ENCODE assay signal across 8 cellular contexts in the genomic region with DNA sequence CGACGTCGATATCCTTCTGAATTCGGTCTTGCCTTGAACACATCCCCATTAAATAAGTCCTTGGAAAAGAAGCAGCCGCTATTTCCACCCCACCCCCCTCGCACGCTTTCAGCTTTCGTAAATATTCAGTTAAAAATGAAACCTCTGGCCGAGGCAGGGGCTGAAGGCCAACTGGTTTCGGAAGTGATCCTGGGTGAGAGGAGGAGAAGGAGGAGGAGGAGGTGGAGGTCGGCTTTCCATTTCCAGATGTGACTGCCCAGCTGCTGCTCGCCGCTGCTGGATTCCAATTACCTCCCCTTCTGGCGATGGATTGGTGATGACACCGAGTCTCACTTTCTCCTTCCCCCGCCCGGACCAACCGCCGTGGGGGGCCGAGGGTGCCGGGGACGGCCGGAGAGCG.
DNase-seq lines count a peak whose midpoint lies in the region; ATAC-seq and TF ChIP-seq lines count a peak whose summit lies in the region.
"Not testable (repeated sequence)": the region's sequence is repeated elsewhere in the genome, so short reads cannot be mapped to it uniquely, and the experiment has no call there.

No MANE protein-coding gene starts in this region.

- H3K9ac ChIP-seq in HCT116 (ENCODE audit: low read length) (peak overlapping the region; percentile 23; the same call in 1 of the 2 replicates), smooth muscle cell (ENCODE audit: low read depth) (peak overlapping the region; percentile 43)

- peak overlapping the region; percentile 71 for H3K27ac Mint-ChIP-seq in chondrocyte (ENCODE audit: unreplicated experiment)

- CTCF ChIA-PET in HCT116 (lab: Charles Lee): not testable (repeated sequence)

- TF ChIP-seq CTCF in AG09319 (IDR thresholded peaks at IDR 0.05; ENCODE audit: low read depth, low read length); HCT116 (IDR thresholded peaks at IDR 0.05 in 2 of 3, conservative IDR thresholded peaks at IDR 0.05 in 1 of 3; ENCODE audit: borderline replicate concordance in 1 of 3, insufficient read depth in 1 of 3, low read depth in 2 of 3, low read length in 2 of 3); chondrocyte (IDR thresholded peaks at IDR 0.05); smooth muscle cell (IDR thresholded peaks at IDR 0.05; ENCODE audit: borderline replicate concordance, insufficient read depth, poor library complexity, severe bottlenecking): not testable (repeated sequence)

- peak overlapping the region; percentile 40 to 56 for H3K4me3 ChIP-seq in HCT116 (replicated peaks in 1 of 2; ENCODE audit: low read depth in 1 of 2, low read length in 2 of 2)
- H3K4me3 ChIP-seq in muscle layer of duodenum (ENCODE audit: low read depth in 1 of 2, low read length in 2 of 2): peak overlapping the region; percentile 11 to 51
- peak overlapping the region; percentile 49 for H3K4me3 ChIP-seq in smooth muscle cell

- H3K27me3 Mint-ChIP-seq in chondrocyte (ENCODE audit: low read depth): not testable (repeated sequence)

- H4K20me1 ChIP-seq in HCT116 (ENCODE audit: insufficient read depth); smooth muscle cell (ENCODE audit: low read depth): not testable (repeated sequence)

- not testable (repeated sequence) for BruUV-seq in HCT116 (replicated peaks; lab: Mats Ljungman, UMichigan)

- H3K9me2 ChIP-seq in HCT116 (ENCODE audit: insufficient read depth): not testable (repeated sequence)

- H3K27me3 ChIP-seq in HCT116 (ENCODE audit: insufficient read depth, low read length); muscle layer of duodenum (ENCODE audit: low read depth, low read length); smooth muscle cell (ENCODE audit: low read depth): not testable (repeated sequence)

- H2AFZ ChIP-seq in HCT116 (ENCODE audit: low read depth, low read length, poor library complexity, severe bottlenecking); smooth muscle cell (ENCODE audit: low read depth): not testable (repeated sequence)

- H3K36me3 Mint-ChIP-seq in chondrocyte (ENCODE audit: low read depth): not testable (repeated sequence)

- not testable (repeated sequence) for H3K4me1 Mint-ChIP-seq in chondrocyte (ENCODE audit: low read depth)

- not testable (repeated sequence) for TF ChIP-seq RAD21 in HCT116 (IDR thresholded peaks at IDR 0.05; ENCODE audit: low read depth)

- H3K36me3 ChIP-seq in HCT116 (ENCODE audit: control insufficient read depth in 1 of 2, insufficient read depth in 2 of 2, low read length in 2 of 2); muscle layer of duodenum (ENCODE audit: control insufficient read depth in 1 of 2, insufficient read depth in 2 of 2, low read length in 2 of 2); smooth muscle cell (ENCODE audit: low read depth): not testable (repeated sequence)

- 0% methylated on average over 6 of the region's 24 CpGs for WGBS in smooth muscle cell (ENCODE audit: low lambda C conversion rate)

- POLR2A ChIA-PET in HCT116 (lab: Charles Lee): not testable (repeated sequence)

- peak overlapping the region; percentile 71 for H3K4me3 Mint-ChIP-seq in chondrocyte (ENCODE audit: unreplicated experiment)

- H3K79me2 ChIP-seq in HCT116 (ENCODE audit: insufficient read depth, low read length); smooth muscle cell (ENCODE audit: low read depth): not testable (repeated sequence)

- ATAC-seq in HCT116: peak; percentile 55
- peak in 1 of 2 donors; percentile 61 for ATAC-seq in left cardiac atrium

- intact Hi-C loops in HCT116 (cut with micrococcal nuclease); left cardiac atrium (cut with DNase I): not testable (repeated sequence)

- H3F3A ChIP-seq in smooth muscle cell (ENCODE audit: low read depth): not testable (repeated sequence)

- DNase-seq in AG09319 (ENCODE audit: extremely low read depth, low read depth): peak; percentile 15
- peak; percentile 0 for DNase-seq in HCT116 (ENCODE audit: low read depth, low spot score)
- DNase-seq in RPMI7951 (ENCODE audit: low read depth): peak; percentile 60
- DNase-seq in activated T-cell treated with anti-CD3 and anti-CD28 coated beads, Interleukin-2, amount 50 U/mL, for 1 hour: peak; percentile 43
- not testable (repeated sequence) for DNase-seq in chondrocyte (ENCODE audit: low spot score); smooth muscle cell (lab: John Stamatoyannopoulos, UW; ENCODE audit: unreplicated experiment)
- DNase-seq in left cardiac atrium: peak; percentile 23

- H3K27ac ChIP-seq in HCT116 (ENCODE audit: low read depth, low read length); muscle layer of duodenum (ENCODE audit: low read length); smooth muscle cell (ENCODE audit: low read depth): not testable (repeated sequence)

- RAD21 ChIA-PET in HCT116 (lab: Charles Lee; ENCODE audit: low non-redundant PET in 1 of 2, low total read pairs in 2 of 2, uncharacterized antibody in 2 of 2, unreplicated experiment in 2 of 2): not testable (repeated sequence)

- H3K9me3 Mint-ChIP-seq in chondrocyte (ENCODE audit: low read depth): not testable (repeated sequence)

- H3K4me2 ChIP-seq in HCT116 (ENCODE audit: low read length): peak overlapping the region; percentile 64
- H3K4me2 ChIP-seq in smooth muscle cell: peak overlapping the region; percentile 61

- not testable (repeated sequence) for H3K9me3 ChIP-seq in HCT116 (ENCODE audit: control insufficient read depth in 1 of 2, insufficient read depth in 1 of 2, low read depth in 1 of 2, low read length in 2 of 2); muscle layer of duodenum (ENCODE audit: control insufficient read depth in 1 of 2, low read length in 2 of 2); smooth muscle cell (replicated peaks; ENCODE audit: low read depth)

- TF ChIP-seq POLR2A in HCT116 (IDR thresholded peaks at IDR 0.05; ENCODE audit: borderline replicate concordance, extremely low read depth, insufficient read depth, insufficient read length): not testable (repeated sequence)

- H3K4me1 ChIP-seq in HCT116 (ENCODE audit: control insufficient read depth in 1 of 2, insufficient read depth in 2 of 2, low read length in 2 of 2); muscle layer of duodenum (ENCODE audit: control insufficient read depth in 1 of 2, insufficient read depth in 2 of 2, low read length in 2 of 2); smooth muscle cell (ENCODE audit: low read depth): not testable (repeated sequence)
